9 cellular contexts compared by ENCODE assay signal in genomic region chr16:87956771-87957279, GRCh38. TPM values are rescaled to one million over a fixed set of nuclear protein-coding genes. Genes with fewer than 3 reads are reported as not detected.
DNase-seq lines count a peak whose midpoint lies in the region; ATAC-seq and TF ChIP-seq lines count a peak whose summit lies in the region.
"Had no signal": no experiment of that assay in that cellular context is flagged by ENCODE, and none has a peak within 500 bp of the region (broad histone marks: within the 10 kb centered on the region; RNA-seq: fewer than 3 reads in every experiment).

No MANE protein-coding gene starts in this region.

- peaks cover 55 to 88% (median 77%) of the 10 kb centered on the region in 6 donors for H3K4me1 ChIP-seq in spleen

- DNase-seq in EH (ENCODE audit: low read depth) (peak; percentile 63), fibroblast of the aortic adventitia (ENCODE audit: low read depth) (peak; percentile 80), spleen (no peak), HEK293T (ENCODE audit: extremely low spot score) (no peak), C1 segment of cervical spinal cord (lab: John Stamatoyannopoulos, UW) (no peak), hepatic stellate cell (ENCODE audit: low spot score) (no peak)
- peak; percentile 78 for DNase-seq in activated CD4-positive, alpha-beta T cell treated with anti-CD3 and anti-CD28 coated beads for 48 hours

- TF ChIP-seq CTCF in fibroblast of the aortic adventitia (IDR thresholded peaks at IDR 0.05; ENCODE audit: insufficient read depth, low read length) (peak; percentile 48), spleen (IDR thresholded peaks at IDR 0.05 in 8 of 11, conservative IDR thresholded peaks at IDR 0.05 in 3 of 11) (peak in 2 of 11 experiments; percentile 18 to 23)

- no peak for TF ChIP-seq POLR2A in spleen (IDR thresholded peaks at IDR 0.05)

- H3K4me3 ChIP-seq in fibroblast of the aortic adventitia (ENCODE audit: low read depth, low read length): peak overlapping the region; percentile 11
- H3K4me3 ChIP-seq in spleen: peak overlapping the region in 4 of 8 donors; percentile 21 to 59 (median 25)

- intact Hi-C loops in spleen (cut with DNase I; ENCODE audit: low total_unique reads): no loop called here

- CTCF ChIA-PET in HEK293T (lab: Yijun Ruan, JAX): no interaction called here

- no peaks in the 10 kb centered on the region for H3K27me3 ChIP-seq in spleen (replicated peaks in 1 of 7)

- H3K36me3 ChIP-seq in spleen: peaks cover 0 to 54% (median 5%) of the 10 kb centered on the region in 6 donors

- WGBS in spleen, 5 donors: 32 to 41% (median 36%) methylated on average over 19 to 21 of the region's 21 CpGs

- POLR2A ChIA-PET in HEK293T (lab: Yijun Ruan, JAX): interaction anchor here (0.9 to 1.5 kb wide), 2 partner anchors 12 kb away, joined by 3 to 5 read pairs; no protein-coding TSS in a partner anchor

- H3K27ac ChIP-seq in spleen: peak overlapping the region; percentile 76 to 98 (median 96)

- ATAC-seq in HG02623 (IDR thresholded peaks at IDR 0.05; ENCODE audit: unreplicated experiment): peak; percentile 23

- no peaks in the 10 kb centered on the region for H3K9me3 ChIP-seq in spleen

TF ChIP-seq in HEK293T, 16 proteins besides CTCF, POLR2A, EP300 and RAD21:
- TF ChIP-seq CTBP1 (IDR thresholded peaks at IDR 0.05; ENCODE audit: borderline replicate concordance) (no peak), FOXM1 (IDR thresholded peaks at IDR 0.05; ENCODE audit: borderline replicate concordance) (no peak), LEF1 (IDR thresholded peaks at IDR 0.05; ENCODE audit: borderline replicate concordance) (no peak), BHLHE40 (IDR thresholded peaks at IDR 0.05; ENCODE audit: borderline replicate concordance) (no peak), FOXK2 (IDR thresholded peaks at IDR 0.05) (no peak), FOXA1 (IDR thresholded peaks at IDR 0.05) (no peak), HDGF (IDR thresholded peaks at IDR 0.05; ENCODE audit: borderline replicate concordance) (no peak), ZNF384 (IDR thresholded peaks at IDR 0.05) (no peak), TARDBP (IDR thresholded peaks at IDR 0.05) (no peak), NFRKB (IDR thresholded peaks at IDR 0.05) (no peak), ELF4 (IDR thresholded peaks at IDR 0.05) (no peak), PKNOX1 (IDR thresholded peaks at IDR 0.05) (no peak), SP1 (IDR thresholded peaks at IDR 0.05) (no peak), ARNT (IDR thresholded peaks at IDR 0.05) (no peak), L3MBTL2 (conservative IDR thresholded peaks at IDR 0.05) (no peak), SUZ12 (IDR thresholded peaks at IDR 0.05) (no peak)
TF ChIP-seq in HEK293T: peak in this region for 0.

RNA-seq across cellular contexts. Expression of gene BANP, which starts 5.6 kb away (rescaled TPM):
- total RNA-seq in fibroblast of the aortic adventitia (ENCODE audit: low replicate concordance) (15.5 and 30.4 TPM in 2 replicates), spleen (10 to 100 TPM; 33.7 to 57.1 (median 50.0) TPM)
- 10 to 100 TPM; 15.9 to 27.5 (median 25.0) TPM for polyA plus RNA-seq in spleen

RNA-seq across cellular contexts. Expression of gene CA5A, which starts 20.5 kb away (rescaled TPM):
- not detected in 2 replicates for total RNA-seq in fibroblast of the aortic adventitia (ENCODE audit: low replicate concordance)
- total RNA-seq in spleen: not detected
- polyA plus RNA-seq in spleen: not detected
- total RNA-seq: SK-MEL-5 had no signal

Comparison
In these comparisons a context has a peak if more than half of its experiments do, and no peak if none do; other contexts are left out.
1. DNase-seq: peak in EH (single experiment), activated CD4-positive, alpha-beta T cell treated with anti-CD3 and anti-CD28 coated beads for 48 hours (single experiment) and fibroblast of the aortic adventitia (single experiment); none in spleen (single experiment), HEK293T (single experiment), C1 segment of cervical spinal cord (0 of 14) and hepatic stellate cell (single experiment).